ENCODE assay signal across 8 cellular contexts in the genomic region with DNA sequence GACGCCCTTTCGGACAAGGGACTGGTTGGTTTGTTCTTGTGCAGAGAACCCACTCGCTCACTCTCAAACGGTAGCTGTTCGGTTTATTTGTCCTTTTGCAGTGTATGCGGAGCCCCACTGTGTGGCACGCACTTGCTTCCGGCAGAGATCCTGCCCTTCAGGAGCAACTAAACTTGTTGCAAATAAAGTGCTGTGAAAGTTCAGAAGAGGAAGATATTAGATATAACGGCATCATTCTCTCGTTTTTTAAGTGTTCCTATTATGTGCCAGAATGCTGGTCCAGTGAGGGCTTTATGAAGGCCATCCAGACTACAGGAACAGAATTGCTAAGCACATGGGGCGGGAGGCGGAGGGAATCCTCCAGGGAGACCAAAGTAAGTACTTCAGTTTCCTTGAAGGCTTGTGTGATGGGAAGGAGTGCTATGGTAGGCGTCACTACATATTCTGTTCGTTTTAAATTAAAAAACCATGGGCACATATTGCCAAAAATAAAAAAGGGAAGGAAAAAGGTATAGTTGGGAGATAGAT. TPM values are rescaled to one million over a fixed set of nuclear protein-coding genes. Genes with fewer than 3 reads are reported as not detected.
DNase-seq lines count a peak whose midpoint lies in the region; ATAC-seq and TF ChIP-seq lines count a peak whose summit lies in the region.

No MANE protein-coding gene starts in this region.

- H3K27me3 ChIP-seq in tibial artery = no peaks in the 10 kb centered on the region

- H3K9me3 ChIP-seq in tibial artery = no peaks in the 10 kb centered on the region

- no peak for TF ChIP-seq POLR2A in lower leg skin (IDR thresholded peaks at IDR 0.05)

- intact Hi-C loops in lower leg skin (cut with DNase I; ENCODE audit: low total_unique reads) (no loop called here), tibial artery (cut with DNase I; ENCODE audit: low total_unique reads) (no loop called here)

- peak; percentile 29 for ATAC-seq in GM18858 (IDR thresholded peaks at IDR 0.05; ENCODE audit: unreplicated experiment)
- peak; percentile 11 for ATAC-seq in HG03039 (IDR thresholded peaks at IDR 0.05; ENCODE audit: unreplicated experiment)

- TF ChIP-seq CTCF in C4-2B (conservative IDR thresholded peaks at IDR 0.05) = no peak
- TF ChIP-seq CTCF in lower leg skin (IDR thresholded peaks at IDR 0.05) = no peak
- no peak for TF ChIP-seq CTCF in tibial artery (IDR thresholded peaks at IDR 0.05)

- peaks cover 0 to 29% (median 11%) of the 10 kb centered on the region in 4 donors for H3K4me1 ChIP-seq in tibial artery

- H3K4me3 ChIP-seq in lower leg skin (ENCODE audit: low read depth, poor library complexity, severe bottlenecking) (peak overlapping the region; percentile 88), tibial artery (peak overlapping the region; percentile 85 to 98)

- peaks cover 12 to 27% (median 17%) of the 10 kb centered on the region in 3 donors for H3K36me3 ChIP-seq in tibial artery

- peak overlapping the region; percentile 93 for H3K27ac ChIP-seq in C4-2B
- H3K27ac ChIP-seq in cingulate gyrus (ENCODE audit: low read depth, low read length) = peak overlapping the region; percentile 76
- peak overlapping the region; percentile 90 to 91 for H3K27ac ChIP-seq in tibial artery

- DNase-seq in OCI-M1 (lab: John Stamatoyannopoulos, UW) = peak; percentile 86
- peak in 1 of 2 donors; percentile 85 for DNase-seq in lower leg skin (ENCODE audit: low spot score in 2 of 2)
- DNase-seq in tibial artery = peak; percentile 49 to 68
- no peak for DNase-seq in GM19240 (ENCODE audit: insufficient read length, low spot score)

- 0% methylated on average over 14 of the region's 14 CpGs for WGBS in lower leg skin, 2 donors

RNA-seq across cellular contexts. Expression of a gene that starts 0.5 kb away (rescaled TPM):
- 10 to 100 TPM; 23.0 to 36.9 (median 35.1) TPM for total RNA-seq in lower leg skin

RNA-seq across cellular contexts. Expression of a gene that starts 43.1 kb away (rescaled TPM):
- total RNA-seq in lower leg skin = 10 to 100 TPM; 12.5 to 16.0 (median 13.7) TPM
